Comparison of ENCODE assay signal across 8 cellular contexts in the genomic region with DNA sequence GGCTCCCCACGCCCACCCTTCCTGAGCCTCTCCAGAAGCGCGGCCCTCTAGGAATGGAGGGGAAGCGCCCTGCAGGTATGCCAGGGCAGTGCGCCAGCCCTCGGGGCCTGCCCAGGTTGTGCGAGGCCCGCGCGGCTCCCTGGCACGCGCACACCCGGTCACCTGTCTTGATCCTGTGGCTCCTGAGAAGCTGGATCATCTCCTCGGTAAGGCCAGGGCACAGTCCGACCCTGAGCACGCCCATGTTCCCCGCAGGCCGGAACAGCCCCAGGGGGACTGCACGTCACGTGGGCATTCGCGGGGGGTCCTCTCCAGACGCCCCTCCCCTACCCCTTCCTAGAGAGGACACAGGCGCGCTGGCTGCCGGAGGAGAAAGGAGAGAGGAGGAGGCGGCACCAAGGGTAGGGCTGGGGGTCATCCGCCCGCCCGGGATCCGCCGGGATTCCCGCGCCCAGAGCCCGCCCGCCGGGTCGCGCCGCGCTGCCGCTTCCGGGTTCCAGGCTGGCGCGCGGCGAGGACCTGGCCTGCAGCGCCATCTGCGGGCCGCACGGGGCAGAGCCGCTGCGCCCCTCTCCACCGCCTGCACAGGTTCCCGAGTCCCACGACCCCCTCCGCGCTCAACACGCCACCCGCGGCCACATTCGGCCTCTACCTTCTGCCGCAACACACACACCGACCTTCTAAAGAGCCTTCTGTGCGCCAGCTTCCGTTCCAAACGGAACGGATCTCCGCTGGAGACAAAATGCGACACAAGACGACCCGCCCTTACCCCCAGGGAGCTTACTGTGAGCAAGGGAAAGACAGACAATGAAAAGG. TPM values are rescaled to one million over a fixed set of nuclear protein-coding genes. Genes with fewer than 3 reads are reported as not detected.
A peak's percentile ranks its signal among the peaks of the same experiment; 100 is the strongest.
DNase-seq lines count a peak whose midpoint lies in the region; ATAC-seq, FAIRE-seq and TF ChIP-seq lines count a peak whose summit lies in the region.

A gene (minus strand): TSS at position 491 of the 816 bp plus-strand sequence. CDS start 247 bp downstream, at position 244.

- peak within 1 kb of the TSS; percentile 90 for H3K4me2 ChIP-seq in A549

- no peaks in the 10 kb centered on the region for H3K27me3 Mint-ChIP-seq in central memory CD8-positive, alpha-beta T cell

- peak within 1 kb of the TSS; percentile 94 for H3K27ac Mint-ChIP-seq in central memory CD8-positive, alpha-beta T cell (ENCODE audit: low read depth)

- TF ChIP-seq RAD21 in A549 (conservative IDR thresholded peaks at IDR 0.05 in 1 of 2, IDR thresholded peaks at IDR 0.05 in 1 of 2): peak; percentile 86 to 100

- no peaks in the 10 kb centered on the region for H3K9me3 Mint-ChIP-seq in central memory CD8-positive, alpha-beta T cell

- TF ChIP-seq POLR2A in A549 (IDR thresholded peaks at IDR 0.05; ENCODE audit: low read length): peak; percentile 52; the same call in 1 of the 2 replicates

- TF ChIP-seq EP300 in A549 (IDR thresholded peaks at IDR 0.05): no peak

- CTCF ChIA-PET in A549 (lab: Yijun Ruan, JAX): interaction anchor here (0.6 to 13.1 kb wide), 82 partner anchors 10 to 730 kb away, joined by 3 to 297 read pairs (median 4); a partner anchor contains a TSS

- FAIRE-seq in A549 (lab: Jason Lieb, UNC): no peak

- peak within 1 kb of the TSS; percentile 71 for H3K4me3 ChIP-seq in A549

- H3K36me3 Mint-ChIP-seq in central memory CD8-positive, alpha-beta T cell (ENCODE audit: insufficient read depth): peaks cover 4% of the 10 kb centered on the region

- DNase-seq in A549 (ENCODE audit: low read depth in 1 of 2, low spot score in 1 of 2) (peak; percentile 81 to 83), NCI-H2227 treated with DMSO at 0.1 percent for 48 hours (lab: John Stamatoyannopoulos, UW) (peak; percentile 57), islet precursor cell (peak; percentile 95)
- peak; percentile 50 for DNase-seq in activated CD4-positive, CD25-positive, alpha-beta regulatory T cell treated with anti-CD3 and anti-CD28 coated beads, Interleukin-2, amount 50 U/mL, for 16 hours (ENCODE audit: low read depth, low spot score)
- peak; percentile 67 to 73 for DNase-seq in central memory CD8-positive, alpha-beta T cell (ENCODE audit: low spot score in 2 of 2)
- peak; percentile 68 to 75 (median 71) for DNase-seq in stimulated activated CD4-positive, alpha-beta T cell treated with anti-CD3 and anti-CD28 coated beads, Interleukin-12 subunit alpha, Interleukin-12 subunit beta, amount 100 ng/mL, for 48 hours (ENCODE audit: low read depth in 2 of 3, low spot score in 1 of 3)

- H3K4me1 ChIP-seq in A549: peaks cover 27% of the 10 kb centered on the region

- peak within 1 kb of the TSS; percentile 90 for H3K4me3 Mint-ChIP-seq in central memory CD8-positive, alpha-beta T cell

- no peaks in the 10 kb centered on the region for H3K9me3 ChIP-seq in A549

- TF ChIP-seq CTCF in A549 (IDR thresholded peaks at IDR 0.05): peak; percentile 98

- peaks cover 37% of the 10 kb centered on the region for H3K4me1 Mint-ChIP-seq in central memory CD8-positive, alpha-beta T cell

- POLR2A ChIA-PET in A549 (lab: Yijun Ruan, JAX): interaction anchor here (0.8 to 2.2 kb wide), 3 partner anchors 17 to 138 kb away, joined by 3 to 9 read pairs (median 3); no protein-coding TSS in a partner anchor

- H3K27ac ChIP-seq in A549: peak within 1 kb of the TSS; percentile 91 to 94

- 1% methylated on average over 50 of the region's 72 CpGs for WGBS in A549 (ENCODE audit: missing lambda C conversion rate)

- ATAC-seq in A549 (peak; percentile 85 to 92), GM18868 (IDR thresholded peaks at IDR 0.05; ENCODE audit: unreplicated experiment) (peak; percentile 78), HG03139 (IDR thresholded peaks at IDR 0.05; ENCODE audit: unreplicated experiment) (peak; percentile 77)
- peak; percentile 89 for ATAC-seq in central memory CD8-positive, alpha-beta T cell (replicated peaks; ENCODE audit: extremely low read depth, poor library complexity, severe bottlenecking)

TF ChIP-seq in A549, 52 proteins besides CTCF, POLR2A, EP300 and RAD21 (continues in another document):
- no peak for TF ChIP-seq FOSL2 (IDR thresholded peaks at IDR 0.05)
- TF ChIP-seq FOSL2 (CRISPR knock-in tag; IDR thresholded peaks at IDR 0.05): no peak
- TF ChIP-seq ESRRA (IDR thresholded peaks at IDR 0.05; ENCODE audit: borderline replicate concordance, low read length): 0 out of 2 replicates have a peak, but pooled peaks have one; percentile 18
- TF ChIP-seq, protein P1, sequence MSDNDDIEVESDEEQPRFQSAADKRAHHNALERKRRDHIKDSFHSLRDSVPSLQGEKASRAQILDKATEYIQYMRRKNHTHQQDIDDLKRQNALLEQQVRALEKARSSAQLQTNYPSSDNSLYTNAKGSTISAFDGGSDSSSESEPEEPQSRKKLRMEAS (IDR thresholded peaks at IDR 0.05): peak; percentile 85
- TF ChIP-seq ZSCAN20 (CRISPR knock-in tag; IDR thresholded peaks at IDR 0.05): no peak
- no peak for TF ChIP-seq ZNF302 (CRISPR knock-in tag; IDR thresholded peaks at IDR 0.05)
- no peak for TF ChIP-seq EHMT2 (IDR thresholded peaks at IDR 0.05; ENCODE audit: low read depth)
- TF ChIP-seq, protein P2, sequence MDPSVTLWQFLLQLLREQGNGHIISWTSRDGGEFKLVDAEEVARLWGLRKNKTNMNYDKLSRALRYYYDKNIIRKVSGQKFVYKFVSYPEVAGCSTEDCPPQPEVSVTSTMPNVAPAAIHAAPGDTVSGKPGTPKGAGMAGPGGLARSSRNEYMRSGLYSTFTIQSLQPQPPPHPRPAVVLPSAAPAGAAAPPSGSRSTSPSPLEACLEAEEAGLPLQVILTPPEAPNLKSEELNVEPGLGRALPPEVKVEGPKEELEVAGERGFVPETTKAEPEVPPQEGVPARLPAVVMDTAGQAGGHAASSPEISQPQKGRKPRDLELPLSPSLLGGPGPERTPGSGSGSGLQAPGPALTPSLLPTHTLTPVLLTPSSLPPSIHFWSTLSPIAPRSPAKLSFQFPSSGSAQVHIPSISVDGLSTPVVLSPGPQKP (IDR thresholded peaks at IDR 0.05; ENCODE audit: low read depth, low read length): no peak
- TF ChIP-seq, protein P3, sequence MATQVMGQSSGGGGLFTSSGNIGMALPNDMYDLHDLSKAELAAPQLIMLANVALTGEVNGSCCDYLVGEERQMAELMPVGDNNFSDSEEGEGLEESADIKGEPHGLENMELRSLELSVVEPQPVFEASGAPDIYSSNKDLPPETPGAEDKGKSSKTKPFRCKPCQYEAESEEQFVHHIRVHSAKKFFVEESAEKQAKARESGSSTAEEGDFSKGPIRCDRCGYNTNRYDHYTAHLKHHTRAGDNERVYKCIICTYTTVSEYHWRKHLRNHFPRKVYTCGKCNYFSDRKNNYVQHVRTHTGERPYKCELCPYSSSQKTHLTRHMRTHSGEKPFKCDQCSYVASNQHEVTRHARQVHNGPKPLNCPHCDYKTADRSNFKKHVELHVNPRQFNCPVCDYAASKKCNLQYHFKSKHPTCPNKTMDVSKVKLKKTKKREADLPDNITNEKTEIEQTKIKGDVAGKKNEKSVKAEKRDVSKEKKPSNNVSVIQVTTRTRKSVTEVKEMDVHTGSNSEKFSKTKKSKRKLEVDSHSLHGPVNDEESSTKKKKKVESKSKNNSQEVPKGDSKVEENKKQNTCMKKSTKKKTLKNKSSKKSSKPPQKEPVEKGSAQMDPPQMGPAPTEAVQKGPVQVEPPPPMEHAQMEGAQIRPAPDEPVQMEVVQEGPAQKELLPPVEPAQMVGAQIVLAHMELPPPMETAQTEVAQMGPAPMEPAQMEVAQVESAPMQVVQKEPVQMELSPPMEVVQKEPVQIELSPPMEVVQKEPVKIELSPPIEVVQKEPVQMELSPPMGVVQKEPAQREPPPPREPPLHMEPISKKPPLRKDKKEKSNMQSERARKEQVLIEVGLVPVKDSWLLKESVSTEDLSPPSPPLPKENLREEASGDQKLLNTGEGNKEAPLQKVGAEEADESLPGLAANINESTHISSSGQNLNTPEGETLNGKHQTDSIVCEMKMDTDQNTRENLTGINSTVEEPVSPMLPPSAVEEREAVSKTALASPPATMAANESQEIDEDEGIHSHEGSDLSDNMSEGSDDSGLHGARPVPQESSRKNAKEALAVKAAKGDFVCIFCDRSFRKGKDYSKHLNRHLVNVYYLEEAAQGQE (IDR thresholded peaks at IDR 0.05): peak; percentile 63
- TF ChIP-seq FOXS1 (CRISPR knock-in tag; IDR thresholded peaks at IDR 0.05): no peak
- TF ChIP-seq HOXA7 (CRISPR knock-in tag; IDR thresholded peaks at IDR 0.05): no peak
- no peak; the same call in 1 of the 2 replicates for TF ChIP-seq GATA3 (IDR thresholded peaks at IDR 0.05; ENCODE audit: borderline replicate concordance)
- TF ChIP-seq ZC3H11A (IDR thresholded peaks at IDR 0.05): no peak
- no peak for TF ChIP-seq NPAS2 (CRISPR knock-in tag; IDR thresholded peaks at IDR 0.05; ENCODE audit: borderline replicate concordance)
- no peak for TF ChIP-seq RARB (CRISPR knock-in tag; IDR thresholded peaks at IDR 0.05)
- no peak for TF ChIP-seq HOXB13 (CRISPR knock-in tag; IDR thresholded peaks at IDR 0.05; ENCODE audit: low read depth)
- no peak for TF ChIP-seq CHD4 (IDR thresholded peaks at IDR 0.05; ENCODE audit: borderline replicate concordance)
- no peak for TF ChIP-seq KDM5A (IDR thresholded peaks at IDR 0.05)
- no peak for TF ChIP-seq NFE2L2 (conservative IDR thresholded peaks at IDR 0.05; ENCODE audit: low read length)
- peak in 1 of 2 experiments; percentile 73; a peak in 2 of 5 replicates for TF ChIP-seq JUN (IDR thresholded peaks at IDR 0.05)
- TF ChIP-seq RFX5 (IDR thresholded peaks at IDR 0.05): no peak
- TF ChIP-seq NR3C1 (IDR thresholded peaks at IDR 0.05): no peak
- no peak for TF ChIP-seq KDM1A (IDR thresholded peaks at IDR 0.05; ENCODE audit: low read depth)
- no peak for TF ChIP-seq RCOR1 (IDR thresholded peaks at IDR 0.05; ENCODE audit: low read depth, low read length)
- no peak for TF ChIP-seq CBX2 (IDR thresholded peaks at IDR 0.05; ENCODE audit: borderline replicate concordance, low read depth)
- TF ChIP-seq TP53 (CRISPR knock-in tag; IDR thresholded peaks at IDR 0.05): no peak
- TF ChIP-seq ZFP36 (IDR thresholded peaks at IDR 0.05; ENCODE audit: borderline replicate concordance, partially characterized antibody): no peak
- TF ChIP-seq CEBPB (IDR thresholded peaks at IDR 0.05): no peak
- no peak for TF ChIP-seq HDAC2 (IDR thresholded peaks at IDR 0.05)

RNA-seq across cellular contexts. Expression of the gene that starts here (rescaled TPM):
- polyA plus RNA-seq in A549 (2011; rRNA removed): 18.4 and 21.0 TPM in 2 replicates
- polyA plus RNA-seq in A549 (2012; cell fraction: cytosol; rRNA removed): 16.9 and 20.4 TPM in 2 replicates
- 19.9 and 28.5 TPM in 2 replicates for polyA plus RNA-seq in A549 (2012; cell fraction: nucleus; rRNA removed)
- polyA plus RNA-seq in A549 (2017; fragmentation: RNase III; extraction: RNeasy Plus Mini Kit Qiagen cat#74134 plus additional on column Dnase treatment): 17.7 to 23.8 TPM (median 20.1 TPM) in 3 replicates
- 22.1 and 24.9 TPM in 2 replicates for polyA minus RNA-seq in A549 (2011; rRNA and poly(A)+ RNA removed)

Comparison
In these comparisons a context has a peak if more than half of its experiments do, and no peak if none do; other contexts are left out.
1. Peak in every context shown above with its lines: DNase-seq, ATAC-seq, H3K4me3 ChIP-seq and H3K27ac ChIP-seq.